14 cellular contexts compared by ENCODE assay signal in genomic region chr10:100823194-100823593, GRCh38.
DNase-seq lines count a peak whose midpoint lies in the region; ATAC-seq and TF ChIP-seq lines count a peak whose summit lies in the region.
"Had no signal": no experiment of that assay in that cellular context is flagged by ENCODE, and none has a peak within 500 bp of the region (broad histone marks: within the 10 kb centered on the region; RNA-seq: fewer than 3 reads in every experiment).

No MANE protein-coding gene starts in this region.

- ATAC-seq in PC-3 (no peak), heart right ventricle (no peak), HG03108 (IDR thresholded peaks at IDR 0.05; ENCODE audit: unreplicated experiment) (no peak)
- ATAC-seq: GM12878 had no signal

- peaks cover 55% of the 10 kb centered on the region for H3K27me3 Mint-ChIP-seq in neural progenitor cell (ENCODE audit: insufficient read depth, low read depth)

- H3K79me2 ChIP-seq in PC-3 (ENCODE audit: low read length) (no peaks in the 10 kb centered on the region), neural progenitor cell (ENCODE audit: low read depth) (no peaks in the 10 kb centered on the region), osteoblast (ENCODE audit: insufficient read depth, low read length) (no peaks in the 10 kb centered on the region)

- no peaks in the 10 kb centered on the region for H3K9me3 Mint-ChIP-seq in neural progenitor cell
- H3K9me3 Mint-ChIP-seq: CD4-positive, alpha-beta memory T cell had no signal

- H3F3A ChIP-seq in PC-3 (ENCODE audit: low read length, unreplicated experiment) (no peaks in the 10 kb centered on the region), neural progenitor cell (ENCODE audit: low read depth) (peaks cover 21% of the 10 kb centered on the region)

- 53% methylated on average over 3 of the region's 3 CpGs for WGBS in heart right ventricle, 2 donors

- H3K27ac Mint-ChIP-seq in neural progenitor cell = no peak overlapping the region
- H3K27ac Mint-ChIP-seq: B cell had no signal

- no peaks in the 10 kb centered on the region for H3K9me3 ChIP-seq in PC-3 (ENCODE audit: low read length)
- H3K9me3 ChIP-seq in neural progenitor cell (ENCODE audit: low read depth) = no peaks in the 10 kb centered on the region
- H3K9me3 ChIP-seq in heart right ventricle = no peaks in the 10 kb centered on the region
- H3K9me3 ChIP-seq in osteoblast (ENCODE audit: low read depth, low read length) = no peaks in the 10 kb centered on the region

- H3K4me3 Mint-ChIP-seq in neural progenitor cell = peak overlapping the region; percentile 8
- H3K4me3 Mint-ChIP-seq: B cell; CD4-positive, alpha-beta memory T cell had no signal

- peaks cover 15% of the 10 kb centered on the region for H3K4me1 Mint-ChIP-seq in neural progenitor cell

- H3K36me3 Mint-ChIP-seq in neural progenitor cell = no peaks in the 10 kb centered on the region
- H3K36me3 Mint-ChIP-seq: CD4-positive, alpha-beta memory T cell had no signal

- POLR2A ChIA-PET in PC-3 (lab: Charles Lee; ENCODE audit: unreplicated experiment) = no interaction called here

- H3K4me1 ChIP-seq in PC-3 (ENCODE audit: insufficient read depth, low read length) = peaks cover 3% of the 10 kb centered on the region
- peaks cover 21% of the 10 kb centered on the region for H3K4me1 ChIP-seq in neural progenitor cell
- H3K4me1 ChIP-seq in heart right ventricle = peaks cover 10 to 23% (median 18%) of the 10 kb centered on the region in 9 donors
- no peaks in the 10 kb centered on the region for H3K4me1 ChIP-seq in osteoblast (ENCODE audit: insufficient read depth, low read length)

- H3K4me3 ChIP-seq in PC-3 (ENCODE audit: low read length) (no peak overlapping the region), epithelial cell of esophagus (ENCODE audit: low read length) (no peak overlapping the region), neural progenitor cell (no peak overlapping the region), heart right ventricle (no peak overlapping the region), osteoblast (ENCODE audit: insufficient read depth, low read length) (no peak overlapping the region)
- H3K4me3 ChIP-seq: GM12878, GM23248 had no signal

- H4K20me1 ChIP-seq in PC-3 (ENCODE audit: low read length) (no peaks in the 10 kb centered on the region), neural progenitor cell (ENCODE audit: low read depth) (peaks cover 91% of the 10 kb centered on the region), osteoblast (ENCODE audit: insufficient read depth, low read length) (no peaks in the 10 kb centered on the region)

- no peak overlapping the region for H3K27ac ChIP-seq in PC-3 (ENCODE audit: low read length)
- no peak overlapping the region for H3K27ac ChIP-seq in neural progenitor cell
- H3K27ac ChIP-seq in heart right ventricle = no peak overlapping the region
- H3K27ac ChIP-seq in osteoblast (ENCODE audit: low read depth, low read length) = no peak overlapping the region
- H3K27ac ChIP-seq: C4-2B, GM23248 had no signal

- H3K9ac ChIP-seq in PC-3 (ENCODE audit: low read length) (no peak overlapping the region), neural progenitor cell (no peak overlapping the region)
- H3K9ac ChIP-seq: GM23248 had no signal

- H2AFZ ChIP-seq in PC-3 (ENCODE audit: low read length) (no peak overlapping the region), neural progenitor cell (replicated peaks) (no peak overlapping the region), osteoblast (ENCODE audit: low read length) (no peak overlapping the region)
- H2AFZ ChIP-seq: GM23248 had no signal

- TF ChIP-seq CTCF in PC-3 (conservative IDR thresholded peaks at IDR 0.05; ENCODE audit: low read depth, low read length) = no peak
- no peak for TF ChIP-seq CTCF in epithelial cell of esophagus (IDR thresholded peaks at IDR 0.05; ENCODE audit: insufficient read depth, low read depth, low read length, missing control alignments)
- TF ChIP-seq CTCF in neural progenitor cell (IDR thresholded peaks at IDR 0.05) = no peak
- no peak for TF ChIP-seq CTCF in heart right ventricle (IDR thresholded peaks at IDR 0.05)
- TF ChIP-seq CTCF in osteoblast (IDR thresholded peaks at IDR 0.05; ENCODE audit: extremely low read depth, low read depth, low read length) = no peak

- no TSS peak for BruUV-seq in PC-3 (replicated peaks; lab: Mats Ljungman, UMichigan)

- intact Hi-C loops in PC-3 (cut with micrococcal nuclease) = no loop called here
- intact Hi-C loops in heart right ventricle (cut with DNase I) = no loop called here

- no peak overlapping the region for H3K4me2 ChIP-seq in PC-3 (ENCODE audit: low read length)
- no peak overlapping the region for H3K4me2 ChIP-seq in neural progenitor cell
- H3K4me2 ChIP-seq in osteoblast (ENCODE audit: insufficient read depth, low read length) = no peak overlapping the region

- DNase-seq in PC-3 (peak; percentile 32), epithelial cell of esophagus (ENCODE audit: low read depth) (peak; percentile 80), kidney glomerular epithelial cell (lab: John Stamatoyannopoulos, UW) (peak; percentile 31), neural progenitor cell (ENCODE audit: low spot score) (no peak), heart right ventricle (no peak), osteoblast (ENCODE audit: insufficient read length, low spot score, missing footprints) (no peak)
- DNase-seq: CD4-positive, alpha-beta memory T cell; DMS79; GM23248; H7 had no signal

- CTCF ChIA-PET in PC-3 (lab: Charles Lee) = no interaction called here

- H3K36me3 ChIP-seq in PC-3 (ENCODE audit: low read depth, low read length) = no peaks in the 10 kb centered on the region
- H3K36me3 ChIP-seq in neural progenitor cell = no peaks in the 10 kb centered on the region
- H3K36me3 ChIP-seq in heart right ventricle = no peaks in the 10 kb centered on the region
- H3K36me3 ChIP-seq in osteoblast (ENCODE audit: insufficient read depth, low read length) = no peaks in the 10 kb centered on the region

- H3K9me2 ChIP-seq in PC-3 (replicated peaks; ENCODE audit: low read length) = no peaks in the 10 kb centered on the region

- H3K27me3 ChIP-seq in PC-3 (ENCODE audit: low read length) (peaks cover 59% of the 10 kb centered on the region), neural progenitor cell (peaks cover 100% of the 10 kb centered on the region), heart right ventricle (peaks cover 16 to 98% (median 94%) of the 10 kb centered on the region in 7 donors), osteoblast (ENCODE audit: insufficient read depth, low read length) (peaks cover 79% of the 10 kb centered on the region)

Comparison
In these comparisons a context has a peak if more than half of its experiments do, and no peak if none do; other contexts are left out.
1. DNase-seq: peak in PC-3 (single experiment), epithelial cell of esophagus (single experiment) and kidney glomerular epithelial cell (single experiment); none in neural progenitor cell (single experiment), heart right ventricle (0 of 2) and osteoblast (single experiment).